Comparison of ENCODE assay signal across 8 cellular contexts in the genomic region with DNA sequence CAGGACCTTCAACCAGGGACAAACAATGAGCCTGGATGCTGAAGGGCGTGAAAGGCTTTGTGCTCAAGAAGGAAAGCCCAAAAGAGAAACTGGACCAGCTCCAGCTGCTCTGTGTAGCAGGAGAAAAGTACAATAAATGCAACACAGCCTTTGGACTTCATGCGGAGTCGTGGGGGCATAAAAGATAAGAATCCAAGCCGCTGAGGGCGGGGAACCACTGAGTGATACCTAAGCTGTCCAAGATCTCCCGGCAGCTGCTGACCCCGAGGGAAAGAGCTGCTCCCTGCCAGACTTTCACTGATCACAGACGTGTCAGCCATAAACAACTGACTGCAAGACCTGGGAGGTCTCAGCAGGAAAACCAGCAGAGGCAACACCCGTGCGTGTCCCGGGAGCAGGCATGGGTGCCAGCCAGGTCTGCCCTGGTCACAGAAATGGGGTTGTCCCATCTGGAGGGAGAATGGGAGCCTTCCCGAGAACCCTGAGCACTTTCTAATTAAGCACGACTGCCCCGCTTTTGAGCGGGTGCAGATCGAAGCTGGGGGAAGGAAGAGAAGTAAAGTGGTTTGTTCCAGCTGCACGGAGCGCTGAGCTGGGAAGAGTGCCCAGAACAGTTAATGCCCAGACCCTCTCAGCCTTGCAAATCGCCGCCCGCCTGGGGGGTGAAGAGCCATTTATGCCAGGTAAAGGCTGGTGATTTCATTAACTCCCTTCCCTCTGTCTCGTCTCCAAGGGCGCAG.
DNase-seq lines count a peak whose midpoint lies in the region; ATAC-seq, FAIRE-seq and TF ChIP-seq lines count a peak whose summit lies in the region.

No MANE protein-coding gene starts in this region.

- H3K27me3 ChIP-seq in BJ (ENCODE audit: control insufficient read depth, insufficient read depth, low read length): peaks cover 5% of the 10 kb centered on the region; the same call in 1 of the 2 replicates
- H3K27me3 ChIP-seq in muscle layer of duodenum (ENCODE audit: low read depth, low read length): no peaks in the 10 kb centered on the region
- no peaks in the 10 kb centered on the region for H3K27me3 ChIP-seq in Karpas-422 (ENCODE audit: low read length)

- no peak for FAIRE-seq in D721Med (lab: Jason Lieb, UNC)

- peaks cover 5 to 20% of the 10 kb centered on the region in 2 donors for H3K4me1 ChIP-seq in muscle layer of duodenum (ENCODE audit: control insufficient read depth in 1 of 2, insufficient read depth in 2 of 2, low read length in 2 of 2)
- H3K4me1 ChIP-seq in Karpas-422 (ENCODE audit: low read length): peaks cover 15% of the 10 kb centered on the region

- no peak overlapping the region for H2AFZ ChIP-seq in Karpas-422 (ENCODE audit: low read length)

- H3K27ac ChIP-seq in muscle layer of duodenum (ENCODE audit: low read length) (no peak overlapping the region), Karpas-422 (ENCODE audit: low read length) (no peak overlapping the region)

- peaks cover 15% of the 10 kb centered on the region for H3K4me1 Mint-ChIP-seq in MCF 10A (ENCODE audit: insufficient read depth, unreplicated experiment)

- H3K4me3 Mint-ChIP-seq in MCF 10A (ENCODE audit: unreplicated experiment): peak overlapping the region; percentile 54

- H3K27me3 Mint-ChIP-seq in MCF 10A (ENCODE audit: insufficient read depth, unreplicated experiment): peaks cover 11% of the 10 kb centered on the region

- CTCF ChIA-PET in BJ (lab: Yijun Ruan, JAX) (interaction anchor here (0.6 to 1.6 kb wide), 5 partner anchors 10 to 557 kb away, joined by 3 to 6 read pairs (median 3); no protein-coding TSS in a partner anchor), MCF 10A (lab: Yijun Ruan, JAX) (interaction anchor here (0.7 to 1.1 kb wide), 2 partner anchors 11 to 37 kb away, joined by 3 to 5 read pairs; no protein-coding TSS in a partner anchor)

- H3K4me3 ChIP-seq in BJ (ENCODE audit: low read depth, low read length): peak overlapping the region; percentile 28
- peak overlapping the region; percentile 58 to 59 for H3K4me3 ChIP-seq in muscle layer of duodenum (ENCODE audit: low read depth in 1 of 2, low read length in 2 of 2)
- H3K4me3 ChIP-seq in Karpas-422 (ENCODE audit: low read length): no peak overlapping the region

- BruUV-seq in MCF 10A (replicated peaks; lab: Mats Ljungman, UMichigan): no TSS peak

- POLR2A ChIA-PET in BJ (lab: Charles Lee) (no interaction called here), MCF 10A (lab: Yijun Ruan, JAX) (interaction anchor here (0.6 kb wide), 1 partner anchor 544 kb away, joined by 3 read pairs; no protein-coding TSS in a partner anchor)

- no peak for DNase-seq in BJ (ENCODE audit: low read depth)
- DNase-seq in NCI-H2081 treated with DMSO at 0.1 percent for 48 hours (lab: John Stamatoyannopoulos, UW): peak; percentile 71
- DNase-seq in MCF 10A (ENCODE audit: unreplicated experiment): peak; percentile 17
- DNase-seq in D721Med (ENCODE audit: insufficient read length, low spot score): no peak
- DNase-seq in Karpas-422: no peak
- DNase-seq in activated CD4-positive, alpha-beta T cell treated with anti-CD3 and anti-CD28 coated beads, Interleukin-2, amount 50 U/mL, for 4 hours: no peak

- TF ChIP-seq CTCF in BJ (IDR thresholded peaks at IDR 0.05; ENCODE audit: insufficient read depth, low read depth, low read length) (no peak), MCF 10A (IDR thresholded peaks at IDR 0.05; ENCODE audit: unreplicated experiment) (no peak), D721Med (IDR thresholded peaks at IDR 0.05; ENCODE audit: insufficient read depth, missing control alignments) (no peak)

- no peaks in the 10 kb centered on the region for H3K36me3 Mint-ChIP-seq in MCF 10A (ENCODE audit: insufficient read depth, unreplicated experiment)

- no peak for ATAC-seq in GM19324 (IDR thresholded peaks at IDR 0.05; ENCODE audit: low FRiP score, unreplicated experiment)

- no peaks in the 10 kb centered on the region for H3K9me3 ChIP-seq in muscle layer of duodenum (ENCODE audit: control insufficient read depth in 1 of 2, low read length in 2 of 2)
- H3K9me3 ChIP-seq in Karpas-422 (ENCODE audit: low read length): no peaks in the 10 kb centered on the region

- H4K20me1 ChIP-seq in Karpas-422 (ENCODE audit: insufficient read depth, low read depth, low read length): 0 out of 2 replicates have a peak, but pooled peaks cover 3% of the 10 kb centered on the region

- H3K79me2 ChIP-seq in Karpas-422 (ENCODE audit: low read length): no peaks in the 10 kb centered on the region

- no peak overlapping the region for H3K4me2 ChIP-seq in Karpas-422 (ENCODE audit: low read depth, low read length, poor library complexity, severe bottlenecking)

- H3K9me3 Mint-ChIP-seq in MCF 10A (ENCODE audit: unreplicated experiment): no peaks in the 10 kb centered on the region

- H3K9me2 ChIP-seq in Karpas-422 (replicated peaks; ENCODE audit: insufficient read depth, low read length): no peaks in the 10 kb centered on the region

- H3K27ac Mint-ChIP-seq in MCF 10A (ENCODE audit: low read depth, unreplicated experiment): no peak overlapping the region

- intact Hi-C loops in MCF 10A (cut with micrococcal nuclease): loop anchor here (5.0 kb wide), 1 partner anchor 252 kb away; no protein-coding TSS in a partner anchor

- H3K9ac ChIP-seq in Karpas-422 (ENCODE audit: low read length): no peak overlapping the region

- H3K36me3 ChIP-seq in BJ (ENCODE audit: control insufficient read depth, insufficient read depth, low read length) (no peaks in the 10 kb centered on the region), muscle layer of duodenum (ENCODE audit: control insufficient read depth in 1 of 2, insufficient read depth in 2 of 2, low read length in 2 of 2) (no peaks in the 10 kb centered on the region), Karpas-422 (ENCODE audit: insufficient read depth, low read length) (no peaks in the 10 kb centered on the region)

Comparison
In these comparisons a context has a peak if more than half of its experiments do, and no peak if none do; other contexts are left out.
1. DNase-seq: peak in NCI-H2081 treated with DMSO at 0.1 percent for 48 hours (single experiment) and MCF 10A (single experiment); none in BJ (single experiment), D721Med (single experiment), Karpas-422 (single experiment) and activated CD4-positive, alpha-beta T cell treated with anti-CD3 and anti-CD28 coated beads, Interleukin-2, amount 50 U/mL, for 4 hours (0 of 2).